7 cellular contexts compared by ENCODE assay signal in the genomic region with DNA sequence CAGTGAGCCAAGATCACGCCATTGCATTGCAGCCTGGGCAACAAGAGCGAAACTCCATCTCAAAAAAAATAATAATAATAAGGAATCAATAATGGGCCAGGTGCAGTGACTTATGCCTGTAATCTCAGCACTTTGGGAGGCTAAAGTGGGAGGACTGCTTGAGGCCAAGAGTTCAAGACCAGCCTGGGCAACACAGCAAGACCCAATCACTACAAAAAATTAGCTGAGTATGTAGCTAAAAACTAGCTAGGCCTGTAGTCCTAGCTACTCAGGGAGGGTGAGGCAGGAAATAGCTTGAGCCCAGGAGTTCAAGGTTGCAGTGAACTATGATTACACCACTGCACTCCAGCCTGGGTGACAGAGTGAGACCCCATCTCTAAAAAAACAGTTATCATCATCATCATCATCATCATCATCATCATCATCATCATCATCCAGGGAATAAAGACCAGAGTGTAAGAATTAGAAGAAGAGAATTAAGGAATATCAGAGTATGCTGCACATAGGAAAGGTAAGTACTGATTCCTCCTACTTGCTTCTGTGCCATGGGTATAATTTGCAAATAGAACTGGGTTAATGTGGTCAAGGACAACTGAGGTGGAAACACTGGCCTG.
DNase-seq lines count a peak whose midpoint lies in the region; ATAC-seq, FAIRE-seq and TF ChIP-seq lines count a peak whose summit lies in the region.
"Not testable (repeated sequence)": the region's sequence is repeated elsewhere in the genome, so short reads cannot be mapped to it uniquely, and the experiment has no call there.

No MANE protein-coding gene starts in this region.

- not testable (repeated sequence) for H3K9me3 ChIP-seq in BLaER1 treated with 17β-estradiol and CSF1 and Interleukin-3, amounts not matched to agents 10 nM and 100 nM (replicated peaks in 1 of 11); OCI-LY1 (ENCODE audit: low read length); HepG2 (ENCODE audit: low read length); trophoblast cell (ENCODE audit: insufficient read depth, low read depth, low read length)

- CTCF ChIA-PET in WTC11 (lab: Charles Lee) = interaction anchor here (5.2 kb wide), 1 partner anchor 123 kb away, joined by 24 read pairs; no protein-coding TSS in a partner anchor
- CTCF ChIA-PET in HepG2 (lab: Yijun Ruan, JAX; ENCODE audit: low intra/inter-chr PET ratio, low total read pairs) = not testable (repeated sequence)

- not testable (repeated sequence) for TF ChIP-seq EP300 in HepG2 (IDR thresholded peaks at IDR 0.05; ENCODE audit: low read depth in 2 of 2, low read length in 2 of 2); HepG2 (CRISPR knock-in tag; IDR thresholded peaks at IDR 0.05; ENCODE audit: borderline replicate concordance)

- peak overlapping the region in 9 of 11 experiments; percentile 52 to 82 (median 70); a peak in 14 of 22 replicates for H3K9ac ChIP-seq in BLaER1 treated with 17β-estradiol and CSF1 and Interleukin-3, amounts not matched to agents 10 nM and 100 nM
- H3K9ac ChIP-seq in OCI-LY1 (ENCODE audit: low read length) = peak overlapping the region; percentile 64
- H3K9ac ChIP-seq in HepG2 (ENCODE audit: insufficient read depth, low read depth, low read length); trophoblast cell (ENCODE audit: low read length): not testable (repeated sequence)

- H3F3A ChIP-seq in GM23338 (replicated peaks; ENCODE audit: low read depth) = peaks cover 34% of the 10 kb centered on the region
- H3F3A ChIP-seq in OCI-LY1 (ENCODE audit: insufficient read depth, low read length) = not testable (repeated sequence)

- H3K9me3 Mint-ChIP-seq in GM23338; WTC11; activated naive CD8-positive, alpha-beta T cell treated with anti-CD3 and anti-CD28 coated beads, Interleukin-2, amount 50 U/mL, for 24 hours: not testable (repeated sequence)

- H4K20me1 ChIP-seq in BLaER1 treated with 17β-estradiol and CSF1 and Interleukin-3, amounts not matched to agents 10 nM and 100 nM = peaks cover 0 to 98% (median 70%) of the 10 kb centered on the region in 11 experiments; a peak in 17 of 22 replicates
- H4K20me1 ChIP-seq in GM23338 (replicated peaks; ENCODE audit: insufficient read depth) = peaks cover 37% of the 10 kb centered on the region
- not testable (repeated sequence) for H4K20me1 ChIP-seq in OCI-LY1 (ENCODE audit: insufficient read depth, low read length)
- peaks cover 62% of the 10 kb centered on the region for H4K20me1 ChIP-seq in HepG2 (ENCODE audit: insufficient read depth, low read length)

- H3K4me1 ChIP-seq in BLaER1 treated with 17β-estradiol and CSF1 and Interleukin-3, amounts not matched to agents 10 nM and 100 nM = peaks cover 87 to 97% (median 94%) of the 10 kb centered on the region in 10 experiments
- H3K4me1 ChIP-seq in GM23338 (ENCODE audit: insufficient read depth); trophoblast cell (ENCODE audit: control insufficient read depth in 1 of 2, insufficient read depth in 2 of 2, low read length in 2 of 2): not testable (repeated sequence)
- H3K4me1 ChIP-seq in OCI-LY1 (ENCODE audit: insufficient read depth, low read length, severe bottlenecking) (peaks cover 69% of the 10 kb centered on the region), HepG2 (ENCODE audit: insufficient read depth, low read length) (peaks cover 29% of the 10 kb centered on the region; the same call in 1 of the 2 replicates)

- POLR2A ChIA-PET in WTC11 (lab: Charles Lee); HepG2 (lab: Yijun Ruan, JAX): not testable (repeated sequence)

- peak overlapping the region in 9 of 10 experiments; percentile 10 to 64 (median 45); a peak in 16 of 20 replicates for H3K4me3 ChIP-seq in BLaER1 treated with 17β-estradiol and CSF1 and Interleukin-3, amounts not matched to agents 10 nM and 100 nM
- not testable (repeated sequence) for H3K4me3 ChIP-seq in GM23338; HepG2 (replicated peaks in 1 of 3; ENCODE audit: insufficient read depth in 1 of 3, low read depth in 2 of 3, low read length in 3 of 3)
- H3K4me3 ChIP-seq in OCI-LY1 (ENCODE audit: low read depth, low read length, poor library complexity, severe bottlenecking) (peak overlapping the region; percentile 51), trophoblast cell (ENCODE audit: low read depth, low read length) (peak overlapping the region; percentile 12)

- not testable (repeated sequence) for H2AK5ac ChIP-seq in trophoblast cell (ENCODE audit: low read length)

- peaks cover 31 to 69% (median 50%) of the 10 kb centered on the region in 11 experiments; a peak in 21 of 22 replicates for H3K36me3 ChIP-seq in BLaER1 treated with 17β-estradiol and CSF1 and Interleukin-3, amounts not matched to agents 10 nM and 100 nM
- H3K36me3 ChIP-seq in GM23338 (ENCODE audit: insufficient read depth) (peaks cover 40% of the 10 kb centered on the region), OCI-LY1 (ENCODE audit: insufficient read depth, low read length) (peaks cover 72% of the 10 kb centered on the region), HepG2 (replicated peaks in 1 of 2; ENCODE audit: control insufficient read depth in 1 of 2, insufficient read depth in 2 of 2, low read length in 2 of 2) (peaks cover 68 to 94% of the 10 kb centered on the region in 2 experiments), trophoblast cell (ENCODE audit: control insufficient read depth in 1 of 2, insufficient read depth in 2 of 2, low read length in 2 of 2) (peaks cover 44 to 50% of the 10 kb centered on the region in 2 experiments)

- ATAC-seq in GM23338; WTC11; activated naive CD8-positive, alpha-beta T cell treated with anti-CD3 and anti-CD28 coated beads, Interleukin-2, amount 50 U/mL, for 24 hours; HepG2: not testable (repeated sequence)

- H4K8ac ChIP-seq in trophoblast cell (ENCODE audit: low read depth, low read length) = not testable (repeated sequence)

- H3K4me1 Mint-ChIP-seq in GM23338 = peaks cover 11% of the 10 kb centered on the region
- not testable (repeated sequence) for H3K4me1 Mint-ChIP-seq in WTC11
- H3K4me1 Mint-ChIP-seq in activated naive CD8-positive, alpha-beta T cell treated with anti-CD3 and anti-CD28 coated beads, Interleukin-2, amount 50 U/mL, for 24 hours = peaks cover 37% of the 10 kb centered on the region

- H4K12ac ChIP-seq in trophoblast cell (ENCODE audit: low read depth, low read length) = not testable (repeated sequence)

- TF ChIP-seq RAD21 in HepG2 (CRISPR knock-in tag; IDR thresholded peaks at IDR 0.05) = not testable (repeated sequence)

- FAIRE-seq in HepG2 (lab: Jason Lieb, UNC) = not testable (repeated sequence)

- peaks cover 18% of the 10 kb centered on the region for H3K27me3 Mint-ChIP-seq in GM23338 (ENCODE audit: insufficient read depth, low read depth, poor library complexity)
- not testable (repeated sequence) for H3K27me3 Mint-ChIP-seq in WTC11 (ENCODE audit: low read depth); activated naive CD8-positive, alpha-beta T cell treated with anti-CD3 and anti-CD28 coated beads, Interleukin-2, amount 50 U/mL, for 24 hours

- H2BK120ac ChIP-seq in trophoblast cell (ENCODE audit: insufficient read depth, low read length, poor library complexity) = not testable (repeated sequence)

- not testable (repeated sequence) for H3K14ac ChIP-seq in trophoblast cell (ENCODE audit: low read length)

- not testable (repeated sequence) for H3K18ac ChIP-seq in trophoblast cell (ENCODE audit: low read length)

- H3K4me2 ChIP-seq in BLaER1 treated with 17β-estradiol and CSF1 and Interleukin-3, amounts not matched to agents 10 nM and 100 nM = peak overlapping the region; percentile 86 to 97 (median 94)
- not testable (repeated sequence) for H3K4me2 ChIP-seq in GM23338; HepG2 (ENCODE audit: low read depth, low read length); trophoblast cell (ENCODE audit: low read length)
- peak overlapping the region; percentile 62 for H3K4me2 ChIP-seq in OCI-LY1 (ENCODE audit: low read length)

- intact Hi-C loops in HepG2 (cut with micrococcal nuclease; ENCODE audit: unreplicated experiment) = not testable (repeated sequence)

- not testable (repeated sequence) for H3K23ac ChIP-seq in trophoblast cell (ENCODE audit: low read length)

- H3K4ac ChIP-seq in trophoblast cell (ENCODE audit: low read depth, low read length) = not testable (repeated sequence)

- H2BK12ac ChIP-seq in trophoblast cell (ENCODE audit: low read length) = not testable (repeated sequence)

- BruUV-seq in HepG2 (replicated peaks; lab: Mats Ljungman, UMichigan) = not testable (repeated sequence)

- TF ChIP-seq CTCF in GM23338 (conservative IDR thresholded peaks at IDR 0.05; ENCODE audit: low read depth in 2 of 2); OCI-LY1 (IDR thresholded peaks at IDR 0.05; ENCODE audit: low read length); WTC11 (IDR thresholded peaks at IDR 0.05): not testable (repeated sequence)
- 0 out of 2 replicates have a peak, but pooled peaks have one; percentile 5 for TF ChIP-seq CTCF in HepG2 (CRISPR knock-in tag; IDR thresholded peaks at IDR 0.05)

- WGBS in HepG2 (ENCODE audit: low lambda C conversion rate) = 98% methylated on average over 2 of the region's 2 CpGs
- no CpG with 5 or more reads among the region's 2 CpGs for WGBS in trophoblast cell (ENCODE audit: extremely low coverage, insufficient coverage, insufficient read length)

- in situ Hi-C loops in HepG2 (cut with HindIII; ENCODE audit: extremely low pct_ligation_motif_present, low pct_unique_long_range_greater_than_20kb) = not testable (repeated sequence)

- not testable (repeated sequence) for H3K9me2 ChIP-seq in GM23338 (ENCODE audit: insufficient read depth); OCI-LY1 (ENCODE audit: low read depth, low read length)

- not testable (repeated sequence) for H3K79me1 ChIP-seq in trophoblast cell (ENCODE audit: low read length)

- not testable (repeated sequence) for H4K91ac ChIP-seq in trophoblast cell (ENCODE audit: low read depth, low read length)

- H2BK5ac ChIP-seq in trophoblast cell (ENCODE audit: low read depth, low read length, poor library complexity) = not testable (repeated sequence)

- H3K27ac Mint-ChIP-seq in GM23338, WTC11: not testable (repeated sequence)
- peak overlapping the region; percentile 11 for H3K27ac Mint-ChIP-seq in activated naive CD8-positive, alpha-beta T cell treated with anti-CD3 and anti-CD28 coated beads, Interleukin-2, amount 50 U/mL, for 24 hours

- not testable (repeated sequence) for DNase-seq in GM23338 (ENCODE audit: low spot score); WTC11 (ENCODE audit: low spot score); activated naive CD8-positive, alpha-beta T cell treated with anti-CD3 and anti-CD28 coated beads, Interleukin-2, amount 50 U/mL, for 24 hours; HepG2 (ENCODE audit: low spot score); trophoblast cell

- not testable (repeated sequence) for TF ChIP-seq POLR2A in HepG2 (IDR thresholded peaks at IDR 0.05; ENCODE audit: insufficient read depth in 1 of 2, low read depth in 2 of 2, low read length in 2 of 2)

- H3K79me2 ChIP-seq in GM23338 (replicated peaks; ENCODE audit: insufficient read depth) = peaks cover 95% of the 10 kb centered on the region
- H3K79me2 ChIP-seq in OCI-LY1 (ENCODE audit: insufficient read depth, low read length) = peaks cover 24% of the 10 kb centered on the region
- peaks cover 57% of the 10 kb centered on the region for H3K79me2 ChIP-seq in HepG2 (ENCODE audit: insufficient read depth, low read length)
- not testable (repeated sequence) for H3K79me2 ChIP-seq in trophoblast cell (ENCODE audit: control insufficient read depth, insufficient read depth, low read length, poor library complexity)

- not testable (repeated sequence) for H3K4me3 Mint-ChIP-seq in GM23338; WTC11; activated naive CD8-positive, alpha-beta T cell treated with anti-CD3 and anti-CD28 coated beads, Interleukin-2, amount 50 U/mL, for 24 hours

- peaks cover 83% of the 10 kb centered on the region for H3K36me3 Mint-ChIP-seq in GM23338 (ENCODE audit: low read depth)
- H3K36me3 Mint-ChIP-seq in WTC11 = peaks cover 66% of the 10 kb centered on the region
- peaks cover 31% of the 10 kb centered on the region for H3K36me3 Mint-ChIP-seq in activated naive CD8-positive, alpha-beta T cell treated with anti-CD3 and anti-CD28 coated beads, Interleukin-2, amount 50 U/mL, for 24 hours (ENCODE audit: low read depth)

- H3K27me3 ChIP-seq in BLaER1 treated with 17β-estradiol and CSF1 and Interleukin-3, amounts not matched to agents 10 nM and 100 nM; GM23338 (ENCODE audit: insufficient read depth); OCI-LY1 (ENCODE audit: insufficient read depth, low read length); HepG2 (ENCODE audit: control insufficient read depth in 1 of 2, insufficient read depth in 2 of 2, low read length in 2 of 2); trophoblast cell (ENCODE audit: insufficient read depth, low read length): not testable (repeated sequence)

- H2AFZ ChIP-seq in GM23338; OCI-LY1 (ENCODE audit: low read length); HepG2 (ENCODE audit: low read length); trophoblast cell (ENCODE audit: insufficient read depth, low read length, poor library complexity): not testable (repeated sequence)

- peak overlapping the region in 10 of 11 experiments; percentile 53 to 89 (median 78); a peak in 17 of 22 replicates for H3K27ac ChIP-seq in BLaER1 treated with 17β-estradiol and CSF1 and Interleukin-3, amounts not matched to agents 10 nM and 100 nM
- H3K27ac ChIP-seq in GM23338 (ENCODE audit: low read depth) (0 out of 2 replicates have a peak overlapping the region, but pooled peaks have one; percentile 9), OCI-LY1 (ENCODE audit: low read depth, low read length, poor library complexity, severe bottlenecking) (peak overlapping the region; percentile 97)
- not testable (repeated sequence) for H3K27ac ChIP-seq in HepG2 (ENCODE audit: extremely low read length, insufficient read depth, low read length); trophoblast cell (ENCODE audit: low read depth, low read length)
